ENCODE assay signal across 1 cellular context in genomic region chr19:19171821-19172532, GRCh38.
TF ChIP-seq lines count a peak whose summit lies in the region.

No MANE protein-coding gene starts in this region.

TF ChIP-seq in K562, 482 proteins besides CTCF, POLR2A, EP300 and RAD21 (continued from another document):
- no peak for TF ChIP-seq MGA (IDR thresholded peaks at IDR 0.05)
- TF ChIP-seq ATF1 (CRISPR knock-in tag; IDR thresholded peaks at IDR 0.05): no peak
- peak; percentile 41 for TF ChIP-seq ATF1 (tag; IDR thresholded peaks at IDR 0.05)
- TF ChIP-seq ETV1 (tag; conservative IDR thresholded peaks at IDR 0.05; ENCODE audit: low read depth): no peak
- no peak for TF ChIP-seq SAFB (IDR thresholded peaks at IDR 0.05; ENCODE audit: borderline replicate concordance, low read depth, low read length)
- no peak for TF ChIP-seq ZNF707 (CRISPR knock-in tag; conservative IDR thresholded peaks at IDR 0.05)
- no peak for TF ChIP-seq TAF15 (IDR thresholded peaks at IDR 0.05; ENCODE audit: low read depth, low read length)
- TF ChIP-seq PKNOX1 (IDR thresholded peaks at IDR 0.05): no peak
- no peak for TF ChIP-seq MIER1 (IDR thresholded peaks at IDR 0.05; ENCODE audit: low read depth)
- no peak for TF ChIP-seq RERE (CRISPR knock-in tag; IDR thresholded peaks at IDR 0.05; ENCODE audit: borderline replicate concordance)
- TF ChIP-seq THRB (CRISPR knock-in tag; conservative IDR thresholded peaks at IDR 0.05): no peak
- no peak for TF ChIP-seq GTF2E2 (tag; IDR thresholded peaks at IDR 0.05)
- no peak for TF ChIP-seq NUFIP1 (IDR thresholded peaks at IDR 0.05; ENCODE audit: partially characterized antibody)
- TF ChIP-seq ZFP30 (CRISPR knock-in tag; IDR thresholded peaks at IDR 0.05; ENCODE audit: borderline replicate concordance): no peak
- TF ChIP-seq NFYB (IDR thresholded peaks at IDR 0.05; ENCODE audit: extremely low read depth, insufficient read length): no peak
- TF ChIP-seq ZZZ3 (IDR thresholded peaks at IDR 0.05): no peak
- TF ChIP-seq ZBTB49 (CRISPR knock-in tag; IDR thresholded peaks at IDR 0.05; ENCODE audit: borderline replicate concordance): no peak
- no peak for TF ChIP-seq BMI1 (IDR thresholded peaks at IDR 0.05; ENCODE audit: low read length)
- no peak for TF ChIP-seq CHD1 (IDR thresholded peaks at IDR 0.05; ENCODE audit: low read length)
- TF ChIP-seq HLTF (IDR thresholded peaks at IDR 0.05): no peak
- TF ChIP-seq BCOR (IDR thresholded peaks at IDR 0.05): peak; percentile 97
- no peak for TF ChIP-seq MCM3 (IDR thresholded peaks at IDR 0.05)
- no peak for TF ChIP-seq STAT5A (IDR thresholded peaks at IDR 0.05; ENCODE audit: borderline replicate concordance, low read length)
- peak; percentile 57; the same call in 1 of the 2 replicates for TF ChIP-seq ZBTB33 (CRISPR knock-in tag; IDR thresholded peaks at IDR 0.05)
- TF ChIP-seq SMARCA4 (IDR thresholded peaks at IDR 0.05): no peak
- TF ChIP-seq NFIX (CRISPR knock-in tag; IDR thresholded peaks at IDR 0.05; ENCODE audit: low read depth): no peak
- no peak for TF ChIP-seq E2F1 (CRISPR knock-in tag; IDR thresholded peaks at IDR 0.05)
- TF ChIP-seq ZNF699 (CRISPR knock-in tag; IDR thresholded peaks at IDR 0.05; ENCODE audit: insufficient replicate concordance): no peak
- TF ChIP-seq MYNN (IDR thresholded peaks at IDR 0.05): no peak
- TF ChIP-seq MYNN (CRISPR knock-in tag; IDR thresholded peaks at IDR 0.05): no peak
- TF ChIP-seq SNIP1 (IDR thresholded peaks at IDR 0.05; ENCODE audit: low read depth): no peak
TF ChIP-seq in K562: peak in this region for 57.
